Comparison of ENCODE assay signal across 8 cellular contexts in the genomic region with DNA sequence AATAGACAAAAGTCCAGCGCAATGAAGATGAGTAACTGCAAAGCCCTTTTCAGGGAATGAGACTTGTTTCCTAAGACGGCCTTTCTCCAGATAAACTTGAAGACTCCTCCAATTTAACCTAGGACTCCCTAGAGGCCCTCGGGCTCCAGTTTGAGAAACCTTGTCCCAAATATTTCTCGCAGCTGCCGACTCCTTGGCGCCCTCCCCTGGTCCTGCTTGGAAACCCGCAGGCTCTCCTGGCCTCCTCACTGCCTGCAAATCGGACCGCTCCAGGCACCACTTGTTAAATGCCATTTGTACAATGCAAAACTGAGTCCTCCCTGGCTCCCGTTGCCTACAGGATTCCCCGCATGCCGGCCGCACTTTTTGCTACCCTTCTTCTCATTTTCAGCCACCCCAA. TPM values are rescaled to one million over a fixed set of nuclear protein-coding genes. Genes with fewer than 3 reads are reported as not detected.
A peak's percentile ranks its signal among the peaks of the same experiment; 100 is the strongest.
DNase-seq lines count a peak whose midpoint lies in the region; ATAC-seq and TF ChIP-seq lines count a peak whose summit lies in the region.

No MANE protein-coding gene starts in this region.

- peaks cover 17% of the 10 kb centered on the region for H3K27me3 ChIP-seq in left ventricle myocardium inferior (ENCODE audit: low read depth)

- no peak for ATAC-seq in HG03097 (IDR thresholded peaks at IDR 0.05; ENCODE audit: low FRiP score, unreplicated experiment)
- no peak for ATAC-seq in GM21423 (IDR thresholded peaks at IDR 0.05; ENCODE audit: unreplicated experiment)

- no peak overlapping the region for H3K4me3 ChIP-seq in left ventricle myocardium inferior

- H3K9me3 ChIP-seq in left ventricle myocardium inferior (replicated peaks): no peaks in the 10 kb centered on the region

- no peak overlapping the region for H3K27ac ChIP-seq in left ventricle myocardium inferior (replicated peaks)

- peak; percentile 14 for DNase-seq in DMS114 treated with DMSO at 0.1 percent for 48 hours (lab: John Stamatoyannopoulos, UW; ENCODE audit: unreplicated experiment)
- peak; percentile 45 for DNase-seq in HT1080 (ENCODE audit: low read depth)
- DNase-seq in SW 1271 (lab: John Stamatoyannopoulos, UW): peak; percentile 14 to 15
- peak; percentile 56 for DNase-seq in left ventricle myocardium inferior
- DNase-seq in stromal cell of bone marrow (ENCODE audit: low read depth): peak; percentile 11
- no peak for DNase-seq in occipital lobe (lab: John Stamatoyannopoulos, UW)

- H3K36me3 ChIP-seq in left ventricle myocardium inferior: no peaks in the 10 kb centered on the region

- no peaks in the 10 kb centered on the region for H3K4me1 ChIP-seq in left ventricle myocardium inferior

- intact Hi-C loops in left ventricle myocardium inferior (cut with micrococcal nuclease): no loop called here

- TF ChIP-seq CTCF in left ventricle myocardium inferior (IDR thresholded peaks at IDR 0.05; ENCODE audit: borderline replicate concordance): peak; percentile 59

RNA-seq across cellular contexts. Expression of a gene that starts 36.8 kb away (rescaled TPM):
- 0.07 and 0.26 TPM in 2 replicates for total RNA-seq in HT1080 (2014; rRNA removed; shearing (Covaris generic))
- 0.07 and 0.08 TPM in 2 replicates for polyA plus RNA-seq in HT1080 (2015; cell fraction: cytosol; rRNA removed)
- polyA plus RNA-seq in HT1080 (2015; cell fraction: nucleus; rRNA removed): 0.20 TPM in 1 of 2 replicates, not detected in the other
- total RNA-seq in left ventricle myocardium inferior (0.11 TPM), occipital lobe (not detected)

RNA-seq across cellular contexts. Expression of a gene that starts 54.1 kb away (rescaled TPM):
- total RNA-seq in HT1080 (2014; rRNA removed; shearing (Covaris generic)): not detected in 2 replicates
- polyA plus RNA-seq in HT1080 (2015; cell fraction: cytosol; rRNA removed): not detected in 2 replicates
- 0.20 and 0.42 TPM in 2 replicates for polyA plus RNA-seq in HT1080 (2015; cell fraction: nucleus; rRNA removed)
- total RNA-seq in left ventricle myocardium inferior (4.7 TPM), occipital lobe (1.9 TPM)
